ENCODE assay signal across 26 cellular contexts in the genomic region with DNA sequence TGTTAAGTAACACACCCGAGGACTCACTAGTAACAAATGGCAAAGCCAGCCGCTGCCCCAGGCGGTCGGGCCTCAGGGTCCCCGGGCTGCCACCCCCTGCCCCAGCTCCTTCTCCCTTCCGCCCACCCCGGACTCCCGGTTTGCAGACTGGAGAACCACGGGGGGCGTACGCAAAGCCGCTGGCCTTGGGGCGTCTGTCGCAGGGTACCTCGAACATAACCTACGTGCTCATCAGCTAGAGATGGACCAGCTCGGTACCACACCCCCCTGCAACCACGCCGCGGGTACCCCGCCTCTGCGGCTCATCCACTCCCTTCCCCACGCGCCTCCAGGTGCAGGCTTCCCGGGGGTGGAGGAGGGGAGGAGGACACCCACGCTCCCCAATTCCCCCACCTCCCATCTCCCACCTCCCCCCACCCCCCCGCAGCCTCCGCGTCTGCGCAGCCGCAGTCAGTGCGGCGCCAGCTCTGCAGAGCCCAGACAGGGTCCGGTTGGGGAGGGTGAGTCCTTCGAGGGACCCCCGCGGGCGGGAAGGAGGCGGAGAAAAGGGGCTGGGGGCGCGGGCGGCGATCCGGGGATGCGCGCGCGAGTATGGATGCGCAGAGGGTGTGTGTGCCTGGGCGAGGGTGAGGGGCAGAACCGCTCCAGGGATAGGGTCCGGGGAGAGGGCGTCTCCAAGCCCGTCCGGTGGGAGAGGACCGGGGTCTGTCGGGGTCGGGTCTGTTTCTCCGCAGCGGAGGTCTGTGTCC. TPM values are rescaled to one million over a fixed set of nuclear protein-coding genes. Genes with fewer than 3 reads are reported as not detected.
"Had no signal": no experiment of that assay in that cellular context is flagged by ENCODE, and none has a peak within 500 bp of the region (broad histone marks: within the 10 kb centered on the region; RNA-seq: fewer than 3 reads in every experiment).

SMIM17 (plus strand) TSS at position 449 of the 749 bp plus-strand sequence. CDS start 2,509 bp downstream, outside the sequence.

- ATAC-seq: activated CD8-positive, alpha-beta memory T cell treated with anti-CD3 and anti-CD28 coated beads, Interleukin-2, amount 10 ng/mL, durations not matched to agents 7 days and 5 days; activated CD8-positive, alpha-beta T cell treated with anti-CD3 and anti-CD28 coated beads, Interleukin-2, amount 10 ng/mL, durations not matched to agents 7 days and 5 days; activated naive CD4-positive, alpha-beta T cell treated with anti-CD3 and anti-CD28 coated beads, Interleukin-2, amount 50 U/mL, for 72 hours; activated naive CD8-positive, alpha-beta T cell treated with anti-CD3 and anti-CD28 coated beads, Interleukin-2, amount 50 U/mL, for 24 hours; activated T-cell treated with anti-CD3 and anti-CD28 coated beads, Interleukin-2, amount 50 U/mL, for 4 hours; WTC11 had no signal

- DNase-seq: activated CD4-positive, alpha-beta T cell treated with anti-CD3 and anti-CD28 coated beads for 48 hours; activated CD4-positive, alpha-beta T cell treated with anti-CD3 and anti-CD28 coated beads, Interleukin-2, amount 50 U/mL, for 4 hours; activated CD4-positive, CD25-positive, alpha-beta regulatory T cell treated with anti-CD3 and anti-CD28 coated beads, Interleukin-2, amount 50 U/mL, for 72 hours; activated CD8-positive, alpha-beta memory T cell treated with anti-CD3 and anti-CD28 coated beads, Interleukin-2, amount 10 ng/mL, durations not matched to agents 7 days and 5 days; activated CD8-positive, alpha-beta T cell treated with anti-CD3 and anti-CD28 coated beads, Interleukin-2, amount 10 ng/mL, durations not matched to agents 7 days and 5 days; activated effector memory CD4-positive, alpha-beta T cell treated with anti-CD3 and anti-CD28 coated beads, Interleukin-2, amount 50 U/mL, for 16 hours; activated naive CD4-positive, alpha-beta T cell treated with Interleukin-2 at 50 U/mL for 16 hours; activated naive CD8-positive, alpha-beta T cell treated with anti-CD3 and anti-CD28 coated beads, Interleukin-2, amount 50 U/mL, for 24 hours; activated T-cell treated with anti-CD3 and anti-CD28 coated beads, Interleukin-2, amount 50 U/mL, for 4 hours; amniotic stem cell; Karpas-422; MM.1S; NCI-H1105; NCI-H1436; NCI-H1694 treated with DMSO at 0.1 percent for 48 hours; NCI-H2029 treated with DMSO at 0.1 percent for 48 hours; NCI-H510A treated with DMSO at 0.1 percent for 48 hours; Peyer's patch; Right ventricle myocardium superior; SJCRH30 had no signal

- H3K4me1 Mint-ChIP-seq: activated CD8-positive, alpha-beta memory T cell treated with anti-CD3 and anti-CD28 coated beads, Interleukin-2, amount 10 ng/mL, durations not matched to agents 7 days and 5 days; activated naive CD8-positive, alpha-beta T cell treated with anti-CD3 and anti-CD28 coated beads, Interleukin-2, amount 50 U/mL, for 24 hours; brain; central memory CD8-positive, alpha-beta T cell; WTC11 had no signal

- H3K27ac ChIP-seq: Peyer's patch, RWPE1, SJCRH30 had no signal

- H3K27me3 ChIP-seq: SJCRH30 had no signal

- H3K27ac Mint-ChIP-seq: activated CD8-positive, alpha-beta memory T cell treated with anti-CD3 and anti-CD28 coated beads, Interleukin-2, amount 10 ng/mL, durations not matched to agents 7 days and 5 days; activated CD8-positive, alpha-beta T cell treated with anti-CD3 and anti-CD28 coated beads, Interleukin-2, amount 10 ng/mL, durations not matched to agents 7 days and 5 days; activated naive CD4-positive, alpha-beta T cell treated with anti-CD3 and anti-CD28 coated beads, Interleukin-2, amount 50 U/mL, for 72 hours; activated naive CD8-positive, alpha-beta T cell treated with anti-CD3 and anti-CD28 coated beads, Interleukin-2, amount 50 U/mL, for 24 hours; WTC11 had no signal

- H3K4me3 ChIP-seq: Peyer's patch, SJCRH30 had no signal

- H3K4me3 Mint-ChIP-seq: activated CD8-positive, alpha-beta memory T cell treated with anti-CD3 and anti-CD28 coated beads, Interleukin-2, amount 10 ng/mL, durations not matched to agents 7 days and 5 days; activated CD8-positive, alpha-beta T cell treated with anti-CD3 and anti-CD28 coated beads, Interleukin-2, amount 10 ng/mL, durations not matched to agents 7 days and 5 days; activated naive CD8-positive, alpha-beta T cell treated with anti-CD3 and anti-CD28 coated beads, Interleukin-2, amount 50 U/mL, for 24 hours; activated T-cell treated with anti-CD3 and anti-CD28 coated beads, Interleukin-2, amount 50 U/mL, for 4 hours; central memory CD8-positive, alpha-beta T cell; T-helper 1 cell treated with Interleukin-12 subunit alpha and Interleukin-12 subunit beta and Interleukin-4 antibody, amounts not matched to agents 30 μg/mL and 1 μg/mL, for 36 hours; WTC11 had no signal

- H3K4me1 ChIP-seq: Peyer's patch, SJCRH30 had no signal

- H3K27me3 Mint-ChIP-seq: activated CD8-positive, alpha-beta memory T cell treated with anti-CD3 and anti-CD28 coated beads, Interleukin-2, amount 10 ng/mL, durations not matched to agents 7 days and 5 days had no signal

- H3K36me3 ChIP-seq: Peyer's patch, SJCRH30 had no signal

RNA-seq across cellular contexts. Expression of gene SMIM17, which starts in this region (rescaled TPM):
- total RNA-seq: activated CD8-positive, alpha-beta memory T cell treated with anti-CD3 and anti-CD28 coated beads, Interleukin-2, amount 10 ng/mL, durations not matched to agents 7 days and 5 days; activated T-cell treated with anti-CD3 and anti-CD28 coated beads, Interleukin-2, amount 50 U/mL, for 4 hours; Right ventricle myocardium superior had no signal
